In genomic region chr1:152188673-152189591, GRCh38 we compare ENCODE assay signal across 8 cellular contexts. TPM values are rescaled to one million over a fixed set of nuclear protein-coding genes. Genes with fewer than 3 reads are reported as not detected.
DNase-seq lines count a peak whose midpoint lies in the region; ATAC-seq and TF ChIP-seq lines count a peak whose summit lies in the region.

No MANE protein-coding gene starts in this region.

- H3K36me3 ChIP-seq in SJSA1 (no peaks in the 10 kb centered on the region), prostate gland (no peaks in the 10 kb centered on the region)

- no peak for TF ChIP-seq POLR2A in prostate gland (IDR thresholded peaks at IDR 0.05)

- no peak overlapping the region for H3K27ac Mint-ChIP-seq in type B pancreatic cell

- no peaks in the 10 kb centered on the region for H3K4me1 Mint-ChIP-seq in type B pancreatic cell (ENCODE audit: unreplicated experiment)

- peaks cover 15% of the 10 kb centered on the region for H3K27me3 Mint-ChIP-seq in type B pancreatic cell

- H3K4me3 ChIP-seq in SJSA1: peak overlapping the region; percentile 53
- peak overlapping the region; percentile 30 to 45 for H3K4me3 ChIP-seq in prostate gland

- peak overlapping the region; percentile 46 for H3K27ac ChIP-seq in SJSA1
- peak overlapping the region; percentile 53 to 71 for H3K27ac ChIP-seq in prostate gland

- peaks cover under 1% of the 10 kb centered on the region for H3K9me3 Mint-ChIP-seq in type B pancreatic cell

- WGBS in prostate gland: 9% methylated on average over 58 of the region's 62 CpGs

- peak; percentile 58 for ATAC-seq in HG03354 (IDR thresholded peaks at IDR 0.05; ENCODE audit: poor library complexity, severe bottlenecking, unreplicated experiment)

- no peak overlapping the region for H3K4me3 Mint-ChIP-seq in type B pancreatic cell

- H3K9me3 ChIP-seq in SJSA1 (replicated peaks) (no peaks in the 10 kb centered on the region), prostate gland (no peaks in the 10 kb centered on the region)

- H3K4me1 ChIP-seq in SJSA1 (replicated peaks): peaks cover 12% of the 10 kb centered on the region
- peaks cover 20% of the 10 kb centered on the region for H3K4me1 ChIP-seq in prostate gland (replicated peaks)

- intact Hi-C loops in prostate gland (cut with DNase I): loop anchor here (5.0 kb wide), 1 partner anchor 137 kb away; no protein-coding TSS in a partner anchor

- TF ChIP-seq CTCF in prostate gland (IDR thresholded peaks at IDR 0.05) (peak; percentile 70 to 94 (median 79)), type B pancreatic cell (conservative IDR thresholded peaks at IDR 0.05) (peak; percentile 50)

- no peaks in the 10 kb centered on the region for H3K36me3 Mint-ChIP-seq in type B pancreatic cell

- peak; percentile 59 for DNase-seq in COLO829 (ENCODE audit: low spot score)
- peak; percentile 69 to 74 for DNase-seq in SJSA1 (ENCODE audit: low read depth in 1 of 2, low spot score in 2 of 2)
- DNase-seq in activated gamma-delta T cell treated with anti-CD3 and anti-CD28 coated beads, Interleukin-2, amount 50 U/mL, for 16 hours (ENCODE audit: low read depth): peak; percentile 71
- peak; percentile 72 for DNase-seq in glomerular visceral epithelial cell (ENCODE audit: extremely low spot score)
- peak; percentile 75 for DNase-seq in prostate gland (ENCODE audit: low spot score)
- no peak for DNase-seq in type B pancreatic cell (ENCODE audit: extremely low spot score, unreplicated experiment)
- no peak for DNase-seq in mesenteric fat pad (ENCODE audit: low spot score)

- H3K27me3 ChIP-seq in SJSA1 (replicated peaks): no peaks in the 10 kb centered on the region
- H3K27me3 ChIP-seq in prostate gland (replicated peaks; ENCODE audit: insufficient read depth): no peaks in the 10 kb centered on the region

RNA-seq across cellular contexts. Expression of gene RPTN, which starts 29.9 kb away (rescaled TPM):
- total RNA-seq in SJSA1 (2014; rRNA removed; shearing (Covaris generic)): not detected in 2 replicates
- total RNA-seq in prostate gland (not detected), type B pancreatic cell (ENCODE audit: low replicate concordance) (0.34 and 1.3 TPM in 2 replicates), mesenteric fat pad (not detected)

RNA-seq across cellular contexts. Expression of gene HRNR, which starts 35.1 kb away (rescaled TPM):
- 0.03 TPM in 1 of 2 replicates, not detected in the other for total RNA-seq in SJSA1 (2014; rRNA removed; shearing (Covaris generic))
- total RNA-seq in prostate gland (under 1 TPM in 1 of 2 donors, not detected in 1; 0.06 TPM), type B pancreatic cell (ENCODE audit: low replicate concordance) (not detected in 2 replicates), mesenteric fat pad (not detected)

Comparison
In these comparisons a context has a peak if more than half of its experiments do, and no peak if none do; other contexts are left out.
1. DNase-seq: peak in COLO829 (single experiment), SJSA1 (2 of 2), activated gamma-delta T cell treated with anti-CD3 and anti-CD28 coated beads, Interleukin-2, amount 50 U/mL, for 16 hours (single experiment), glomerular visceral epithelial cell (single experiment) and prostate gland (single experiment); none in type B pancreatic cell (single experiment) and mesenteric fat pad (single experiment).